8 cellular contexts compared by ENCODE assay signal in the genomic region with DNA sequence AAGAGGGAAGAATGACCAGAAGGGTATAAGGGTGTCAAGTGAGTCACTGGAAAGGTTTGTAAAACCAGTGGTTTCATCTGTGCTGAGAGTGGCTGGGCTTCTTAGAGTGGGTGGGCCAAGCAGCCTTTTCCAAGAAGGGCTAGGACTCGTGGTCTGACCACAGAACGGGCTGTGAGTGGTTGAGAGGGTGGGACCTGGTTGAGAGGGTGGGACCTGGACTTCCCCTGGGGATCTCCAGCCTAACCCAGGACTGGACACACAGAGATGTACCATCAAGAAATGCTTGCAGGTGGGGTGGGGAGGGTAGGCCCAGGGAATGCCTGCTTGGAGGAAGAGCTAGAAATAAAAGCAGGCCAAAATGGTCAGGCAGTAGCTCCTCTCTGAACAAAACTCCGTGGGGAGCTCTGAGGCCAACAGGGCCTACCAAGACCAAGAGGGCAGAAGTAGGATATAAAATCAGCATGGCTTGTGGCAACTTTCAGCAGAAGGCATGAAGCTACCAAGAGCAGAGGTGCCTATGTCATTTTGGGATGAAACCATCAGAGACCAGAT.
DNase-seq lines count a peak whose midpoint lies in the region; ATAC-seq and TF ChIP-seq lines count a peak whose summit lies in the region.

No MANE protein-coding gene starts in this region.

- no peak overlapping the region for H3K27ac ChIP-seq in prostate gland

- peak; percentile 93 for ATAC-seq in GM19328 (IDR thresholded peaks at IDR 0.05; ENCODE audit: unreplicated experiment)
- ATAC-seq in HG03354 (IDR thresholded peaks at IDR 0.05; ENCODE audit: poor library complexity, severe bottlenecking, unreplicated experiment), result peak; percentile 94
- peak; percentile 93 for ATAC-seq in activated CD8-positive, alpha-beta memory T cell treated with anti-CD3 and anti-CD28 coated beads, Interleukin-2, amount 10 ng/mL, durations not matched to agents 7 days and 5 days

- intact Hi-C loops in prostate gland (cut with DNase I), result no loop called here

- peak; percentile 4 for DNase-seq in BJ (ENCODE audit: low read depth)
- peak; percentile 91 for DNase-seq in activated CD8-positive, alpha-beta memory T cell treated with anti-CD3 and anti-CD28 coated beads, Interleukin-2, amount 10 ng/mL, durations not matched to agents 7 days and 5 days
- DNase-seq in osteocyte (ENCODE audit: extremely low spot score, unreplicated experiment), result no peak
- no peak for DNase-seq in amygdala (lab: John Stamatoyannopoulos, UW)
- DNase-seq in NCI-H1694 treated with DMSO at 0.1 percent for 48 hours (lab: John Stamatoyannopoulos, UW), result no peak
- no peak for DNase-seq in prostate gland (ENCODE audit: low spot score)

- H3K27me3 ChIP-seq in BJ (ENCODE audit: control insufficient read depth, insufficient read depth, low read length) (no peaks in the 10 kb centered on the region), prostate gland (replicated peaks; ENCODE audit: insufficient read depth) (no peaks in the 10 kb centered on the region)

- peak overlapping the region; percentile 31 for H3K4me3 Mint-ChIP-seq in activated CD8-positive, alpha-beta memory T cell treated with anti-CD3 and anti-CD28 coated beads, Interleukin-2, amount 10 ng/mL, durations not matched to agents 7 days and 5 days
- no peak overlapping the region for H3K4me3 Mint-ChIP-seq in osteocyte (ENCODE audit: unreplicated experiment)

- CTCF ChIA-PET in BJ (lab: Yijun Ruan, JAX), result no interaction called here
- CTCF ChIA-PET in activated CD8-positive, alpha-beta memory T cell treated with anti-CD3 and anti-CD28 coated beads, Interleukin-2, amount 10 ng/mL, durations not matched to agents 7 days and 5 days (lab: Charles Lee), result no interaction called here

- no peak overlapping the region for H3K4me3 ChIP-seq in BJ (ENCODE audit: low read depth, low read length)
- no peak overlapping the region for H3K4me3 ChIP-seq in prostate gland

- 90% methylated on average over 3 of the region's 3 CpGs for WGBS in prostate gland

- H3K27ac Mint-ChIP-seq in activated CD8-positive, alpha-beta memory T cell treated with anti-CD3 and anti-CD28 coated beads, Interleukin-2, amount 10 ng/mL, durations not matched to agents 7 days and 5 days, result peak overlapping the region; percentile 86
- H3K27ac Mint-ChIP-seq in osteocyte (ENCODE audit: unreplicated experiment), result peak overlapping the region; percentile 52

- no peaks in the 10 kb centered on the region for H3K27me3 Mint-ChIP-seq in activated CD8-positive, alpha-beta memory T cell treated with anti-CD3 and anti-CD28 coated beads, Interleukin-2, amount 10 ng/mL, durations not matched to agents 7 days and 5 days
- no peaks in the 10 kb centered on the region for H3K27me3 Mint-ChIP-seq in osteocyte (ENCODE audit: unreplicated experiment)

- H3K36me3 ChIP-seq in BJ (ENCODE audit: control insufficient read depth, insufficient read depth, low read length) (no peaks in the 10 kb centered on the region; the same call in 1 of the 2 replicates), prostate gland (no peaks in the 10 kb centered on the region)

- TF ChIP-seq CTCF in BJ (IDR thresholded peaks at IDR 0.05; ENCODE audit: insufficient read depth, low read depth, low read length) (no peak), osteocyte (IDR thresholded peaks at IDR 0.05) (no peak), prostate gland (IDR thresholded peaks at IDR 0.05) (no peak)

- H3K9me3 ChIP-seq in prostate gland, result no peaks in the 10 kb centered on the region

- H3K36me3 Mint-ChIP-seq in activated CD8-positive, alpha-beta memory T cell treated with anti-CD3 and anti-CD28 coated beads, Interleukin-2, amount 10 ng/mL, durations not matched to agents 7 days and 5 days, result peaks cover 63% of the 10 kb centered on the region
- H3K36me3 Mint-ChIP-seq in osteocyte (ENCODE audit: unreplicated experiment), result peaks cover 29% of the 10 kb centered on the region

- POLR2A ChIA-PET in BJ (lab: Charles Lee), result no interaction called here

- H3K9me3 Mint-ChIP-seq in activated CD8-positive, alpha-beta memory T cell treated with anti-CD3 and anti-CD28 coated beads, Interleukin-2, amount 10 ng/mL, durations not matched to agents 7 days and 5 days (ENCODE audit: low read depth), result no peaks in the 10 kb centered on the region
- no peaks in the 10 kb centered on the region for H3K9me3 Mint-ChIP-seq in osteocyte (ENCODE audit: unreplicated experiment)

- H3K4me1 Mint-ChIP-seq in activated CD8-positive, alpha-beta memory T cell treated with anti-CD3 and anti-CD28 coated beads, Interleukin-2, amount 10 ng/mL, durations not matched to agents 7 days and 5 days, result peaks cover 63% of the 10 kb centered on the region
- peaks cover 13% of the 10 kb centered on the region for H3K4me1 Mint-ChIP-seq in osteocyte (ENCODE audit: unreplicated experiment)

- no peaks in the 10 kb centered on the region for H3K4me1 ChIP-seq in prostate gland (replicated peaks)

- no peak for TF ChIP-seq POLR2A in prostate gland (IDR thresholded peaks at IDR 0.05)

Comparison
In these comparisons a context has a peak if more than half of its experiments do, and no peak if none do; other contexts are left out.
1. DNase-seq: peak in BJ (single experiment) and activated CD8-positive, alpha-beta memory T cell treated with anti-CD3 and anti-CD28 coated beads, Interleukin-2, amount 10 ng/mL, durations not matched to agents 7 days and 5 days (single experiment); none in osteocyte (single experiment), amygdala (0 of 56), NCI-H1694 treated with DMSO at 0.1 percent for 48 hours (single experiment) and prostate gland (single experiment).
2. Peak in every context shown above with its lines, with median percentiles within 50 percentile points of each other: ATAC-seq.